ENCODE assay signal across 9 cellular contexts in genomic region chr14:32588448-32589320, GRCh38.
DNase-seq lines count a peak whose midpoint lies in the region; ATAC-seq and FAIRE-seq lines count a peak whose summit lies in the region.
"Had no signal": no experiment of that assay in that cellular context is flagged by ENCODE, and none has a peak within 500 bp of the region (broad histone marks: within the 10 kb centered on the region; RNA-seq: fewer than 3 reads in every experiment).

No MANE protein-coding gene starts in this region.

- no peak overlapping the region for H3K4me3 ChIP-seq in H7 (ENCODE audit: insufficient read depth, low read depth, low read length)

- FAIRE-seq in RCC 7860 (lab: Jason Lieb, UNC) (peak; percentile 39), frontal cortex (lab: Jason Lieb, UNC) (peak; percentile 31)

- no peaks in the 10 kb centered on the region for H3K36me3 ChIP-seq in H7 (replicated peaks; ENCODE audit: control insufficient read depth, insufficient read depth, low read length)

- no peak for ATAC-seq in HG03159 (IDR thresholded peaks at IDR 0.05; ENCODE audit: unreplicated experiment)
- no peak for ATAC-seq in GM18873 (IDR thresholded peaks at IDR 0.05; ENCODE audit: low FRiP score, unreplicated experiment)

- DNase-seq in DMS53 (lab: John Stamatoyannopoulos, UW) (peak; percentile 53), H7 (peak; percentile 46), RCC 7860 (ENCODE audit: low spot score) (peak; percentile 17), frontal cortex (ENCODE audit: low spot score in 2 of 2) (no peak), NCI-H510A treated with DMSO at 0.1 percent for 48 hours (lab: John Stamatoyannopoulos, UW) (no peak), hypothalamus (lab: John Stamatoyannopoulos, UW) (no peak)
- DNase-seq: naive B cell had no signal

- no peaks in the 10 kb centered on the region for H3K27me3 ChIP-seq in H7 (ENCODE audit: control insufficient read depth, insufficient read depth, low read length)

Comparison
In these comparisons a context has a peak if more than half of its experiments do, and no peak if none do; other contexts are left out.
1. DNase-seq: peak in DMS53 (single experiment), H7 (single experiment) and RCC 7860 (single experiment); none in frontal cortex (0 of 2), NCI-H510A treated with DMSO at 0.1 percent for 48 hours (single experiment) and hypothalamus (0 of 51).